Comparison of ENCODE assay signal across 8 cellular contexts in the genomic region with DNA sequence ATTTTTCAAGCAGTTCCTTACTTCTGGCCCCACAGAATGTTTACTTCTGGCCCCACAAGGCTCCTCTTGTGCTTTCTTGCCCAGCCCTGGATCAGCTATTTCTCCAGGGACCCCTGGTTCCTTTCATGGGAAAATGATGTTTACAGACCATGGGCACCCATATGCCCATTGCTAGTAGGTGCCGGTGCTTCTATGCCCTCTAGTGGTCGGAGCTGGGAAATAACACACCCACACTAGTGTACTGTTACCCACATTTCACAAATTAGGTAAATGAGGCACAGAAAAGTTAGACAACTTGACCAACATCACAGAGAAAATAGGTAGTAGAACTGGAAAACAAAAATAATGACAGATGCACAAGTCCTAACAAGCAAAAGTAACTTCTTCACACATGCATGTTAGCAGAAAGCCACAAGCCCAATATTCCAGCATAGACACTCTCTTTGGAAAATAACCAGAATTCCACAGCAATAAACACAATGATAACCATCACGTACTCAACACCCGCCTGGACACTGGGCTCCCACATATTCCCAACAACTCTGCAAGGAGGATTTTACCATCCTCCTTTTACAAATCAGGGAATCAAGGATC.
DNase-seq lines count a peak whose midpoint lies in the region; ATAC-seq, FAIRE-seq and TF ChIP-seq lines count a peak whose summit lies in the region.

No MANE protein-coding gene starts in this region.

- H3K9ac ChIP-seq in parathyroid adenoma: no peak overlapping the region

- H3K4me3 ChIP-seq in fibroblast of mammary gland (ENCODE audit: control insufficient read depth, low read depth, low read length) (no peak overlapping the region), parathyroid adenoma (ENCODE audit: low read depth, low read length) (no peak overlapping the region)

- peak; percentile 95 for FAIRE-seq in GM18507 (lab: Jason Lieb, UNC)

- peak; percentile 17 for DNase-seq in AG08396 (ENCODE audit: low spot score)
- DNase-seq in GM18507 (ENCODE audit: extremely low spot score, insufficient read length, low read depth): no peak
- DNase-seq in NCI-H774 (lab: John Stamatoyannopoulos, UW): peak; percentile 41
- DNase-seq in activated CD8-positive, alpha-beta memory T cell treated with anti-CD3 and anti-CD28 coated beads, Interleukin-2, amount 50 U/mL, for 4 hours: peak; percentile 76
- peak; percentile 31 for DNase-seq in fibroblast of mammary gland (ENCODE audit: low read depth)
- no peak for DNase-seq in islet precursor cell

- H3K4me2 ChIP-seq in parathyroid adenoma (ENCODE audit: low read length): no peak overlapping the region

- no peaks in the 10 kb centered on the region for H3K27me3 ChIP-seq in parathyroid adenoma (ENCODE audit: control insufficient read depth, insufficient read depth, low read length)

- H3K4me1 ChIP-seq in parathyroid adenoma: peaks cover 5% of the 10 kb centered on the region

- TF ChIP-seq CTCF in fibroblast of mammary gland (conservative IDR thresholded peaks at IDR 0.05; ENCODE audit: control insufficient read depth, insufficient read depth, low read depth, low read length) (peak; percentile 77), parathyroid adenoma (IDR thresholded peaks at IDR 0.05) (peak; percentile 75)

- H3K27ac ChIP-seq in parathyroid adenoma: no peak overlapping the region

- H2AFZ ChIP-seq in parathyroid adenoma: no peak overlapping the region

- ATAC-seq in HG03565 (IDR thresholded peaks at IDR 0.05; ENCODE audit: unreplicated experiment): no peak

- no peaks in the 10 kb centered on the region for H3K36me3 ChIP-seq in parathyroid adenoma (ENCODE audit: control insufficient read depth, insufficient read depth, low read length)

- H3K9me3 ChIP-seq in parathyroid adenoma (ENCODE audit: control insufficient read depth, low read length): no peaks in the 10 kb centered on the region

- no peaks in the 10 kb centered on the region for H3K79me2 ChIP-seq in parathyroid adenoma

Comparison
In these comparisons a context has a peak if more than half of its experiments do, and no peak if none do; other contexts are left out.
1. DNase-seq: peak in AG08396 (single experiment), NCI-H774 (single experiment), activated CD8-positive, alpha-beta memory T cell treated with anti-CD3 and anti-CD28 coated beads, Interleukin-2, amount 50 U/mL, for 4 hours (single experiment) and fibroblast of mammary gland (single experiment); none in GM18507 (single experiment) and islet precursor cell (single experiment).